Comparison of ENCODE assay signal across 1 cellular context in the genomic region with DNA sequence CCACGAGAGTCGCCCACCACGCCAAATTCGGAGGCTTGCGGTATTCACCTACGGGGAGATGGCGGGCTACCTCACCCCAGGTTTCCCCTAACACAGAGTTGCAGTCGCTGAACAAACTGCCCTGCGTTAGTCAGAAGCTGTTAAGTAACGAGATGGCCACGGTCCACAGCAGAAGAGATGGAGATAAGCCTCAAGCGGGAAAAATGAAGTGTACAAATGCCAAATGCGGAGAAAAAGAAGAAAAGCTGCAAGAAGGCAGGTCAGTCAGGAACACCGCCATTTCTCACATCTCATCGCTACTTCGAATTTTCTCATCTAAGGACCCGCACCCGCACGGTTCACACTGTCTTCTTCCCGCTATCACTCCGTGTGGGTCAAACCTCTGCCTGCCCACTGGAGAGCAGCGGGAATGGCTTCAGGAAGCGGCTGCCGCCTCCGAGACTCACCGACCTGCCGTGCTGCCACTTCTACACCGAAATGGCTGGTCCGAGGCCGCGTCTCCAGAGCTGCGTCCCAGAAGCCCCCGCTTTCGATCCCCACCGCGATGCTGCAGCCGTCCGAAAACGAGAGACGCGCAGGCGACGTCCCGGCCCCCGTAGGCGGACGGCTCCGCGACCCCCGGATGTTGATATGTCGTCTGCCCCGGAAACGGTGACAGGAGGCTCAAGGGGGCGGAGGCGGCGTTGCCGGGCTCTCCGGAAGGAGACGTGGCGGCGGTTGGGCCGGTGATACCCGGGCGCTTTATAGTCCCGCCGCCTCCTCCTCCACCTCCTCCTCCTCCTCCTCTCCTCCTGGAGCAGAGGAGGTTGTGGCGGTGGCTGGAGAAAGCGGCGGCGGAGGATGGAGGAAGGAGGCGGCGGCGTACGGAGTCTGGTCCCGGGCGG.
TF ChIP-seq lines count a peak whose summit lies in the region.

A gene with protein sequence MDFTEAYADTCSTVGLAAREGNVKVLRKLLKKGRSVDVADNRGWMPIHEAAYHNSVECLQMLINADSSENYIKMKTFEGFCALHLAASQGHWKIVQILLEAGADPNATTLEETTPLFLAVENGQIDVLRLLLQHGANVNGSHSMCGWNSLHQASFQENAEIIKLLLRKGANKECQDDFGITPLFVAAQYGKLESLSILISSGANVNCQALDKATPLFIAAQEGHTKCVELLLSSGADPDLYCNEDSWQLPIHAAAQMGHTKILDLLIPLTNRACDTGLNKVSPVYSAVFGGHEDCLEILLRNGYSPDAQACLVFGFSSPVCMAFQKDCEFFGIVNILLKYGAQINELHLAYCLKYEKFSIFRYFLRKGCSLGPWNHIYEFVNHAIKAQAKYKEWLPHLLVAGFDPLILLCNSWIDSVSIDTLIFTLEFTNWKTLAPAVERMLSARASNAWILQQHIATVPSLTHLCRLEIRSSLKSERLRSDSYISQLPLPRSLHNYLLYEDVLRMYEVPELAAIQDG (minus strand): TSS at position 583 of the 884 bp plus-strand sequence. CDS start 21,381 bp downstream, outside the sequence.
A gene with protein sequence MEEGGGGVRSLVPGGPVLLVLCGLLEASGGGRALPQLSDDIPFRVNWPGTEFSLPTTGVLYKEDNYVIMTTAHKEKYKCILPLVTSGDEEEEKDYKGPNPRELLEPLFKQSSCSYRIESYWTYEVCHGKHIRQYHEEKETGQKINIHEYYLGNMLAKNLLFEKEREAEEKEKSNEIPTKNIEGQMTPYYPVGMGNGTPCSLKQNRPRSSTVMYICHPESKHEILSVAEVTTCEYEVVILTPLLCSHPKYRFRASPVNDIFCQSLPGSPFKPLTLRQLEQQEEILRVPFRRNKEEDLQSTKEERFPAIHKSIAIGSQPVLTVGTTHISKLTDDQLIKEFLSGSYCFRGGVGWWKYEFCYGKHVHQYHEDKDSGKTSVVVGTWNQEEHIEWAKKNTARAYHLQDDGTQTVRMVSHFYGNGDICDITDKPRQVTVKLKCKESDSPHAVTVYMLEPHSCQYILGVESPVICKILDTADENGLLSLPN (plus strand): TSS at position 674 of the 884 bp plus-strand sequence. CDS start 167 bp downstream, at position 841.

TF ChIP-seq in HepG2, 621 proteins besides CTCF, POLR2A, EP300 and RAD21 (continued from another document and continues in another):
- TF ChIP-seq ZNF251 (CRISPR knock-in tag; IDR thresholded peaks at IDR 0.05) (0 out of 2 replicates have a peak, but pooled peaks have one; percentile 61), ZNF660 (CRISPR knock-in tag; IDR thresholded peaks at IDR 0.05; ENCODE audit: borderline replicate concordance, low read depth) (0 out of 2 replicates have a peak, but pooled peaks have one; percentile 64), RFXAP (CRISPR knock-in tag; IDR thresholded peaks at IDR 0.05; ENCODE audit: borderline replicate concordance) (peak; percentile 97; the same call in 1 of the 2 replicates), MYNN (CRISPR knock-in tag; IDR thresholded peaks at IDR 0.05; ENCODE audit: low read depth) (peak; percentile 31; the same call in 1 of the 2 replicates), SMC3 (IDR thresholded peaks at IDR 0.05; ENCODE audit: low read length) (no peak), MEF2D (CRISPR knock-in tag; IDR thresholded peaks at IDR 0.05) (peak; percentile 85), TSC22D2 (CRISPR knock-in tag; IDR thresholded peaks at IDR 0.05; ENCODE audit: borderline replicate concordance) (peak; percentile 71; the same call in 1 of the 2 replicates), CBX5 (CRISPR knock-in tag; IDR thresholded peaks at IDR 0.05; ENCODE audit: borderline replicate concordance) (peak; percentile 95), HNRNPH1 (optimal IDR thresholded peaks at IDR 0.05; ENCODE audit: low read depth, low read length) (no peak), ZNF670 (CRISPR knock-in tag; IDR thresholded peaks at IDR 0.05; ENCODE audit: borderline replicate concordance) (peak; percentile 79; the same call in 1 of the 2 replicates), SSRP1 (CRISPR knock-in tag; IDR thresholded peaks at IDR 0.05) (no peak), NFIB (CRISPR knock-in tag; IDR thresholded peaks at IDR 0.05; ENCODE audit: borderline replicate concordance) (no peak), SP4 (CRISPR knock-in tag; IDR thresholded peaks at IDR 0.05) (peak; percentile 64; the same call in 1 of the 2 replicates), SOX13 (IDR thresholded peaks at IDR 0.05) (no peak), SOX13 (CRISPR knock-in tag; conservative IDR thresholded peaks at IDR 0.05 in 1 of 2, IDR thresholded peaks at IDR 0.05 in 1 of 2) (peak in 1 of 2 experiments; percentile 67; a peak in 1 of 4 replicates), HOXA3 (CRISPR knock-in tag; IDR thresholded peaks at IDR 0.05) (peak; percentile 95), NFE2L1 (CRISPR knock-in tag; IDR thresholded peaks at IDR 0.05; ENCODE audit: borderline replicate concordance) (peak; percentile 38; the same call in 1 of the 2 replicates), MED13 (CRISPR knock-in tag; IDR thresholded peaks at IDR 0.05) (peak; percentile 94), EHMT2 (IDR thresholded peaks at IDR 0.05; ENCODE audit: borderline replicate concordance, low read depth, low read length) (no peak), CREM (IDR thresholded peaks at IDR 0.05) (peak; percentile 93), CREM (CRISPR knock-in tag; IDR thresholded peaks at IDR 0.05) (0 out of 2 replicates have a peak, but pooled peaks have one; percentile 28), ZKSCAN5 (CRISPR knock-in tag; IDR thresholded peaks at IDR 0.05) (no peak), ZMYM2 (CRISPR knock-in tag; IDR thresholded peaks at IDR 0.05) (no peak), ZNF629 (CRISPR knock-in tag; conservative IDR thresholded peaks at IDR 0.05) (peak; percentile 69), ZNF724P (CRISPR knock-in tag; IDR thresholded peaks at IDR 0.05; ENCODE audit: borderline replicate concordance) (peak; percentile 86), HDAC6 (IDR thresholded peaks at IDR 0.05; ENCODE audit: low read depth, low read length) (no peak), ZNF556 (CRISPR knock-in tag; IDR thresholded peaks at IDR 0.05; ENCODE audit: borderline replicate concordance) (peak; percentile 98), TP53 (CRISPR knock-in tag; conservative IDR thresholded peaks at IDR 0.05) (peak; percentile 89; the same call in 1 of the 2 replicates), NFE2 (CRISPR knock-in tag; IDR thresholded peaks at IDR 0.05) (no peak), THAP11 (CRISPR knock-in tag; IDR thresholded peaks at IDR 0.05) (peak; percentile 97), ASH2L (IDR thresholded peaks at IDR 0.05; ENCODE audit: insufficient read length, low read depth, low read length) (peak; percentile 98), ZNF205 (CRISPR knock-in tag; IDR thresholded peaks at IDR 0.05) (peak; percentile 93), KLF12 (CRISPR knock-in tag; IDR thresholded peaks at IDR 0.05; ENCODE audit: borderline replicate concordance) (peak; percentile 93; the same call in 1 of the 2 replicates), MEIS1 (CRISPR knock-in tag; IDR thresholded peaks at IDR 0.05; ENCODE audit: borderline replicate concordance) (peak; percentile 90), MEIS2 (CRISPR knock-in tag; IDR thresholded peaks at IDR 0.05) (peak; percentile 96), REL (CRISPR knock-in tag; conservative IDR thresholded peaks at IDR 0.05) (peak; percentile 83), KAT8 (CRISPR knock-in tag; IDR thresholded peaks at IDR 0.05) (peak; percentile 99), MXD4 (CRISPR knock-in tag; IDR thresholded peaks at IDR 0.05) (peak; percentile 97; the same call in 1 of the 2 replicates), SNAI1 (CRISPR knock-in tag; IDR thresholded peaks at IDR 0.05; ENCODE audit: borderline replicate concordance) (peak; percentile 97; the same call in 1 of the 2 replicates), ZNF329 (CRISPR knock-in tag; IDR thresholded peaks at IDR 0.05; ENCODE audit: low read depth) (peak; percentile 93)
- TF ChIP-seq, protein P1, sequence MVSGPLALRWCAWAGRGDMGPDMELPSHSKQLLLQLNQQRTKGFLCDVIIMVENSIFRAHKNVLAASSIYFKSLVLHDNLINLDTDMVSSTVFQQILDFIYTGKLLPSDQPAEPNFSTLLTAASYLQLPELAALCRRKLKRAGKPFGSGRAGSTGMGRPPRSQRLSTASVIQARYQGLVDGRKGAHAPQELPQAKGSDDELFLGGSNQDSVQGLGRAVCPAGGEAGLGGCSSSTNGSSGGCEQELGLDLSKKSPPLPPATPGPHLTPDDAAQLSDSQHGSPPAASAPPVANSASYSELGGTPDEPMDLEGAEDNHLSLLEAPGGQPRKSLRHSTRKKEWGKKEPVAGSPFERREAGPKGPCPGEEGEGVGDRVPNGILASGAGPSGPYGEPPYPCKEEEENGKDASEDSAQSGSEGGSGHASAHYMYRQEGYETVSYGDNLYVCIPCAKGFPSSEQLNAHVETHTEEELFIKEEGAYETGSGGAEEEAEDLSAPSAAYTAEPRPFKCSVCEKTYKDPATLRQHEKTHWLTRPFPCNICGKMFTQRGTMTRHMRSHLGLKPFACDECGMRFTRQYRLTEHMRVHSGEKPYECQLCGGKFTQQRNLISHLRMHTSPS (CRISPR knock-in tag; IDR thresholded peaks at IDR 0.05; ENCODE audit: low read depth), result peak; percentile 63
- TF ChIP-seq, protein P2, sequence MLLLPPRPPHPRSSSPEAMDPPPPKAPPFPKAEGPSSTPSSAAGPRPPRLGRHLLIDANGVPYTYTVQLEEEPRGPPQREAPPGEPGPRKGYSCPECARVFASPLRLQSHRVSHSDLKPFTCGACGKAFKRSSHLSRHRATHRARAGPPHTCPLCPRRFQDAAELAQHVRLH (CRISPR knock-in tag; IDR thresholded peaks at IDR 0.05; ENCODE audit: borderline replicate concordance, low read depth), result peak; percentile 97; the same call in 1 of the 2 replicates
- TF ChIP-seq, protein P3, sequence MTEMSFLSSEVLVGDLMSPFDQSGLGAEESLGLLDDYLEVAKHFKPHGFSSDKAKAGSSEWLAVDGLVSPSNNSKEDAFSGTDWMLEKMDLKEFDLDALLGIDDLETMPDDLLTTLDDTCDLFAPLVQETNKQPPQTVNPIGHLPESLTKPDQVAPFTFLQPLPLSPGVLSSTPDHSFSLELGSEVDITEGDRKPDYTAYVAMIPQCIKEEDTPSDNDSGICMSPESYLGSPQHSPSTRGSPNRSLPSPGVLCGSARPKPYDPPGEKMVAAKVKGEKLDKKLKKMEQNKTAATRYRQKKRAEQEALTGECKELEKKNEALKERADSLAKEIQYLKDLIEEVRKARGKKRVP (CRISPR knock-in tag; IDR thresholded peaks at IDR 0.05), result peak in 1 of 2 experiments; percentile 48; a peak in 2 of 4 replicates
- TF ChIP-seq, protein P4, sequence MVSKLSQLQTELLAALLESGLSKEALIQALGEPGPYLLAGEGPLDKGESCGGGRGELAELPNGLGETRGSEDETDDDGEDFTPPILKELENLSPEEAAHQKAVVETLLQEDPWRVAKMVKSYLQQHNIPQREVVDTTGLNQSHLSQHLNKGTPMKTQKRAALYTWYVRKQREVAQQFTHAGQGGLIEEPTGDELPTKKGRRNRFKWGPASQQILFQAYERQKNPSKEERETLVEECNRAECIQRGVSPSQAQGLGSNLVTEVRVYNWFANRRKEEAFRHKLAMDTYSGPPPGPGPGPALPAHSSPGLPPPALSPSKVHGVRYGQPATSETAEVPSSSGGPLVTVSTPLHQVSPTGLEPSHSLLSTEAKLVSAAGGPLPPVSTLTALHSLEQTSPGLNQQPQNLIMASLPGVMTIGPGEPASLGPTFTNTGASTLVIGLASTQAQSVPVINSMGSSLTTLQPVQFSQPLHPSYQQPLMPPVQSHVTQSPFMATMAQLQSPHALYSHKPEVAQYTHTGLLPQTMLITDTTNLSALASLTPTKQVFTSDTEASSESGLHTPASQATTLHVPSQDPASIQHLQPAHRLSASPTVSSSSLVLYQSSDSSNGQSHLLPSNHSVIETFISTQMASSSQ (IDR thresholded peaks at IDR 0.05; ENCODE audit: low read depth), result peak; percentile 29; the same call in 1 of the 2 replicates
- TF ChIP-seq, protein P4 (CRISPR knock-in tag; IDR thresholded peaks at IDR 0.05; ENCODE audit: borderline replicate concordance), result peak; percentile 84; the same call in 1 of the 2 replicates
- TF ChIP-seq, protein P5, sequence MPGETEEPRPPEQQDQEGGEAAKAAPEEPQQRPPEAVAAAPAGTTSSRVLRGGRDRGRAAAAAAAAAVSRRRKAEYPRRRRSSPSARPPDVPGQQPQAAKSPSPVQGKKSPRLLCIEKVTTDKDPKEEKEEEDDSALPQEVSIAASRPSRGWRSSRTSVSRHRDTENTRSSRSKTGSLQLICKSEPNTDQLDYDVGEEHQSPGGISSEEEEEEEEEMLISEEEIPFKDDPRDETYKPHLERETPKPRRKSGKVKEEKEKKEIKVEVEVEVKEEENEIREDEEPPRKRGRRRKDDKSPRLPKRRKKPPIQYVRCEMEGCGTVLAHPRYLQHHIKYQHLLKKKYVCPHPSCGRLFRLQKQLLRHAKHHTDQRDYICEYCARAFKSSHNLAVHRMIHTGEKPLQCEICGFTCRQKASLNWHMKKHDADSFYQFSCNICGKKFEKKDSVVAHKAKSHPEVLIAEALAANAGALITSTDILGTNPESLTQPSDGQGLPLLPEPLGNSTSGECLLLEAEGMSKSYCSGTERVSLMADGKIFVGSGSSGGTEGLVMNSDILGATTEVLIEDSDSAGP (CRISPR knock-in tag; IDR thresholded peaks at IDR 0.05; ENCODE audit: borderline replicate concordance), result peak; percentile 98
- TF ChIP-seq, protein P6, sequence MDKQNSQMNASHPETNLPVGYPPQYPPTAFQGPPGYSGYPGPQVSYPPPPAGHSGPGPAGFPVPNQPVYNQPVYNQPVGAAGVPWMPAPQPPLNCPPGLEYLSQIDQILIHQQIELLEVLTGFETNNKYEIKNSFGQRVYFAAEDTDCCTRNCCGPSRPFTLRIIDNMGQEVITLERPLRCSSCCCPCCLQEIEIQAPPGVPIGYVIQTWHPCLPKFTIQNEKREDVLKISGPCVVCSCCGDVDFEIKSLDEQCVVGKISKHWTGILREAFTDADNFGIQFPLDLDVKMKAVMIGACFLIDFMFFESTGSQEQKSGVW (CRISPR knock-in tag; IDR thresholded peaks at IDR 0.05; ENCODE audit: borderline replicate concordance), result no peak
- TF ChIP-seq, protein P7, sequence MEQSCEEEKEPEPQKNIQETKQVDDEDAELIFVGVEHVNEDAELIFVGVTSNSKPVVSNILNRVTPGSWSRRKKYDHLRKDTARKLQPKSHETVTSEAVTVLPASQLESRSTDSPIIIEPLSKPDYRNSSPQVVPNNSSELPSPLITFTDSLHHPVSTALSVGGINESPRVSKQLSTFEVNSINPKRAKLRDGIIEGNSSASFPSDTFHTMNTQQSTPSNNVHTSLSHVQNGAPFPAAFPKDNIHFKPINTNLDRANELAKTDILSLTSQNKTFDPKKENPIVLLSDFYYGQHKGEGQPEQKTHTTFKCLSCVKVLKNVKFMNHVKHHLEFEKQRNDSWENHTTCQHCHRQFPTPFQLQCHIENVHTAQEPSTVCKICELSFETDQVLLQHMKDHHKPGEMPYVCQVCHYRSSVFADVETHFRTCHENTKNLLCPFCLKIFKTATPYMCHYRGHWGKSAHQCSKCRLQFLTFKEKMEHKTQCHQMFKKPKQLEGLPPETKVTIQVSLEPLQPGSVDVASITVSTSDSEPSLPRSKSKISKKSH (CRISPR knock-in tag; IDR thresholded peaks at IDR 0.05; ENCODE audit: borderline replicate concordance), result peak; percentile 96
